8 cellular contexts compared by ENCODE assay signal in genomic region chr12:94460594-94460959, GRCh38. TPM values are rescaled to one million over a fixed set of nuclear protein-coding genes. Genes with fewer than 3 reads are reported as not detected.
DNase-seq lines count a peak whose midpoint lies in the region; ATAC-seq lines count a peak whose summit lies in the region.

No MANE protein-coding gene starts in this region.

- peaks cover 8% of the 10 kb centered on the region for H3K9me3 Mint-ChIP-seq in activated CD4-positive, alpha-beta T cell treated with anti-CD3 and anti-CD28 coated beads for 36 hours (ENCODE audit: low read depth)
- H3K9me3 Mint-ChIP-seq in activated CD8-positive, alpha-beta T cell treated with anti-CD3 and anti-CD28 coated beads, Interleukin-2, amount 10 ng/mL, durations not matched to agents 7 days and 5 days (ENCODE audit: insufficient read depth), result no peaks in the 10 kb centered on the region
- H3K9me3 Mint-ChIP-seq in immature natural killer cell, result no peaks in the 10 kb centered on the region

- H3K27ac Mint-ChIP-seq in activated CD4-positive, alpha-beta T cell treated with anti-CD3 and anti-CD28 coated beads for 36 hours, result peak overlapping the region; percentile 95
- peak overlapping the region; percentile 88 for H3K27ac Mint-ChIP-seq in activated CD8-positive, alpha-beta T cell treated with anti-CD3 and anti-CD28 coated beads, Interleukin-2, amount 10 ng/mL, durations not matched to agents 7 days and 5 days
- H3K27ac Mint-ChIP-seq in immature natural killer cell, result peak overlapping the region; percentile 79 to 96 (median 93)

- CTCF ChIA-PET in activated CD4-positive, alpha-beta T cell treated with anti-CD3 and anti-CD28 coated beads for 36 hours (lab: Charles Lee), result interaction anchor here (0.7 to 1.2 kb wide), 3 partner anchors 311 to 1182 kb away, joined by 3 to 4 read pairs (median 3); no protein-coding TSS in a partner anchor
- CTCF ChIA-PET in activated CD8-positive, alpha-beta T cell treated with anti-CD3 and anti-CD28 coated beads, Interleukin-2, amount 10 ng/mL, durations not matched to agents 7 days and 5 days (lab: Charles Lee), result no interaction called here

- peak overlapping the region; percentile 96 for H3K4me3 Mint-ChIP-seq in activated CD4-positive, alpha-beta T cell treated with anti-CD3 and anti-CD28 coated beads for 36 hours
- peak overlapping the region; percentile 86 for H3K4me3 Mint-ChIP-seq in activated CD8-positive, alpha-beta T cell treated with anti-CD3 and anti-CD28 coated beads, Interleukin-2, amount 10 ng/mL, durations not matched to agents 7 days and 5 days
- H3K4me3 Mint-ChIP-seq in immature natural killer cell, result peak overlapping the region; percentile 92 to 97 (median 95)

- DNase-seq in activated CD4-positive, alpha-beta T cell treated with anti-CD3 and anti-CD28 coated beads for 36 hours, result no peak
- DNase-seq in activated CD4-positive, alpha-beta T cell treated with anti-CD3 and anti-CD28 coated beads, Interleukin-2, amount 50 U/mL, for 4 hours, result no peak
- DNase-seq in activated CD8-positive, alpha-beta T cell treated with anti-CD3 and anti-CD28 coated beads, Interleukin-2, amount 10 ng/mL, durations not matched to agents 7 days and 5 days, result no peak
- no peak for DNase-seq in immature natural killer cell
- DNase-seq in substantia nigra (lab: John Stamatoyannopoulos, UW), result no peak
- no peak for DNase-seq in mesenteric fat pad (ENCODE audit: low spot score)
- DNase-seq in NCI-H2029 (lab: John Stamatoyannopoulos, UW), result no peak

- H3K4me1 Mint-ChIP-seq in activated CD4-positive, alpha-beta T cell treated with anti-CD3 and anti-CD28 coated beads for 36 hours, result peaks cover 30% of the 10 kb centered on the region
- peaks cover 29% of the 10 kb centered on the region for H3K4me1 Mint-ChIP-seq in activated CD8-positive, alpha-beta T cell treated with anti-CD3 and anti-CD28 coated beads, Interleukin-2, amount 10 ng/mL, durations not matched to agents 7 days and 5 days (ENCODE audit: low read depth)
- H3K4me1 Mint-ChIP-seq in immature natural killer cell, result peaks cover 20 to 33% of the 10 kb centered on the region in 2 donors

- POLR2A ChIA-PET in activated CD4-positive, alpha-beta T cell treated with anti-CD3 and anti-CD28 coated beads for 36 hours (lab: Charles Lee), result interaction anchor here (0.7 kb wide), 1 partner anchor 80 kb away, joined by 3 read pairs; no protein-coding TSS in a partner anchor
- POLR2A ChIA-PET in activated CD8-positive, alpha-beta T cell treated with anti-CD3 and anti-CD28 coated beads, Interleukin-2, amount 10 ng/mL, durations not matched to agents 7 days and 5 days (lab: Charles Lee), result interaction anchor here (1.0 to 1.4 kb wide), 2 partner anchors 25 to 252 kb away, joined by 3 to 4 read pairs; no protein-coding TSS in a partner anchor

- H3K27me3 Mint-ChIP-seq in activated CD4-positive, alpha-beta T cell treated with anti-CD3 and anti-CD28 coated beads for 36 hours, result peaks cover 10% of the 10 kb centered on the region
- peaks cover 11% of the 10 kb centered on the region for H3K27me3 Mint-ChIP-seq in activated CD8-positive, alpha-beta T cell treated with anti-CD3 and anti-CD28 coated beads, Interleukin-2, amount 10 ng/mL, durations not matched to agents 7 days and 5 days (ENCODE audit: low read depth)
- peaks cover 6 to 14% (median 10%) of the 10 kb centered on the region in 3 donors for H3K27me3 Mint-ChIP-seq in immature natural killer cell (ENCODE audit: low read depth in 3 of 3)

- no peak for ATAC-seq in activated CD4-positive, alpha-beta T cell treated with anti-CD3 and anti-CD28 coated beads for 36 hours
- ATAC-seq in activated CD8-positive, alpha-beta T cell treated with anti-CD3 and anti-CD28 coated beads, Interleukin-2, amount 10 ng/mL, durations not matched to agents 7 days and 5 days, result no peak
- ATAC-seq in activated CD4-positive, CD25-positive, alpha-beta regulatory T cell treated with anti-CD3 and anti-CD28 coated beads, Interleukin-2, amount 50 U/mL, for 24 hours, result no peak

- peak overlapping the region; percentile 63 for H3K27ac ChIP-seq in substantia nigra (ENCODE audit: low read depth, low read length, poor library complexity, severe bottlenecking)

- intact Hi-C loops in activated CD4-positive, alpha-beta T cell treated with anti-CD3 and anti-CD28 coated beads for 36 hours (cut with DNase I, micrococcal nuclease), result loop anchor here in 1 of 2 experiments (2.0 kb wide), 2 partner anchors 88 to 782 kb away; no protein-coding TSS in a partner anchor

- H3K36me3 Mint-ChIP-seq in activated CD4-positive, alpha-beta T cell treated with anti-CD3 and anti-CD28 coated beads for 36 hours (ENCODE audit: low read depth), result peaks cover 16% of the 10 kb centered on the region
- H3K36me3 Mint-ChIP-seq in activated CD8-positive, alpha-beta T cell treated with anti-CD3 and anti-CD28 coated beads, Interleukin-2, amount 10 ng/mL, durations not matched to agents 7 days and 5 days (ENCODE audit: low read depth), result peaks cover 28% of the 10 kb centered on the region
- peaks cover 0 to 4% (median 4%) of the 10 kb centered on the region in 3 donors for H3K36me3 Mint-ChIP-seq in immature natural killer cell

RNA-seq across cellular contexts. Expression of gene CEP83, which starts 0.9 kb away (rescaled TPM):
- total RNA-seq in activated CD4-positive, alpha-beta T cell treated with anti-CD3 and anti-CD28 coated beads for 36 hours, result 10 to 100 TPM; 21.9 to 22.6 TPM
- 10 to 100 TPM; 23.4 to 23.9 TPM for total RNA-seq in activated CD8-positive, alpha-beta T cell treated with anti-CD3 and anti-CD28 coated beads, Interleukin-2, amount 10 ng/mL, durations not matched to agents 7 days and 5 days
- 1 to 10 TPM; 2.0 to 4.4 (median 4.1) TPM for polyA plus RNA-seq in immature natural killer cell
- total RNA-seq in mesenteric fat pad, result 16.2 TPM
